Comparison of ENCODE assay signal across 8 cellular contexts in the genomic region with DNA sequence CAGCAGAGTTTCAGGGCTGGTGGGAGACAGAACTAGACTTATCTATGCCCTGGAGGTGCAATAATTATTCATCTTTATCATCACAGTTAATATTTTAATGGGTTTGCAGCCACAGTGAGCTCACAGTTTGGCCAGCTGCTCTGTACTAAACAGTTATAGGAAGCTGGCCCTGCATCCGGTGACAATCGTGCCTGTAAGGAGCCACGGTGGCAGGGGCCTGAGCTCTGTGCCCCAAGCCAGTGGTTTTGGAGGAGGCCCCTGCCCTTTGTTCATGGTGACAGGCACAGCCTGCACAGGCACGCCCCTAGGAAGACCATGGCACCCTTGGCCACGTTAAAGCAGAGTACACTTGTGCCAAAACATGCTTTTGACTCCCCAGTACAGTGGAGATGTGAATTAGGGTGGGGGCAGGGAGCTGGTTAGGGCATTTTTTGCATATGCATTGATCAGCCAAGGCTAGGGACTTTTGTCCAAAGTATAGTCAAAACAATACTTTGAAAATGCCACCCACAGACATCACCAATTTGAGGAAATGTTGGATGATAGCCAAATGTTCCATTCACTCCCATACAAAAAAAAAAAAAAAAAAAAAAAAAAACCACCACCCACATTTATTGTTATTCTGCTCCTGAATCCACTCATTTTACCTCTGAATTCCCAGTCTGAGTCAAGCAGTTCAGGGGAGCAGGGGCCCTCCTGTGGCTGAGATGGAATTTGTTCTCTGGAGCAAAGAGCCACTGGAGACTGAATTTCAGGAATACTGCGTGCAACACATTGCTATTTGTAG. TPM values are rescaled to one million over a fixed set of nuclear protein-coding genes. Genes with fewer than 3 reads are reported as not detected.
A peak's percentile ranks its signal among the peaks of the same experiment; 100 is the strongest.
DNase-seq lines count a peak whose midpoint lies in the region; ATAC-seq and TF ChIP-seq lines count a peak whose summit lies in the region.

No MANE protein-coding gene starts in this region.

- peak; percentile 63 for TF ChIP-seq RAD21 in HCT116 (IDR thresholded peaks at IDR 0.05; ENCODE audit: low read depth)

- DNase-seq in NCI-H1417 (lab: John Stamatoyannopoulos, UW) = peak in 2 of 3 experiments; percentile 18 to 63
- DNase-seq in NCI-H1417 treated with DMSO at 0.1 percent for 48 hours (lab: John Stamatoyannopoulos, UW) = no peak
- DNase-seq in HCT116 (ENCODE audit: low read depth, low spot score) = no peak
- DNase-seq in RWPE2 (ENCODE audit: low spot score) = no peak
- peak; percentile 71 for DNase-seq in endodermal cell
- peak; percentile 65 for DNase-seq in natural killer cell treated with Interleukin-12 subunit alpha and Interleukin-12 subunit beta and Interleukin-15 and Interleukin-18, amount 100 ng/mL, for 72 hours (ENCODE audit: low spot score)
- DNase-seq in pons (ENCODE audit: low spot score) = no peak
- no peak for DNase-seq in germinal center (ENCODE audit: low spot score)

- BruUV-seq in HCT116 (replicated peaks; lab: Mats Ljungman, UMichigan) = no TSS peak

- no peaks in the 10 kb centered on the region; the same call in 1 of the 2 replicates for H3K9me2 ChIP-seq in HCT116 (ENCODE audit: insufficient read depth)

- H3K9me3 Mint-ChIP-seq in endodermal cell = no peaks in the 10 kb centered on the region
- H3K9me3 Mint-ChIP-seq in natural killer cell treated with Interleukin-12 subunit alpha and Interleukin-12 subunit beta and Interleukin-15 and Interleukin-18, amount 100 ng/mL, for 72 hours = peaks cover 7% of the 10 kb centered on the region

- no peaks in the 10 kb centered on the region for H3K36me3 Mint-ChIP-seq in endodermal cell (ENCODE audit: low read depth)
- peaks cover 15% of the 10 kb centered on the region for H3K36me3 Mint-ChIP-seq in natural killer cell treated with Interleukin-12 subunit alpha and Interleukin-12 subunit beta and Interleukin-15 and Interleukin-18, amount 100 ng/mL, for 72 hours

- no peak overlapping the region for H2AFZ ChIP-seq in HCT116 (ENCODE audit: low read depth, low read length, poor library complexity, severe bottlenecking)

- H3K79me2 ChIP-seq in HCT116 (ENCODE audit: insufficient read depth, low read length) = no peaks in the 10 kb centered on the region

- no peak overlapping the region for H3K27ac ChIP-seq in HCT116 (ENCODE audit: low read depth, low read length)
- H3K27ac ChIP-seq in RWPE2 (ENCODE audit: poor library complexity, severe bottlenecking) = no peak overlapping the region
- no peak overlapping the region for H3K27ac ChIP-seq in endodermal cell (ENCODE audit: low read depth, low read length)

- H3K4me2 ChIP-seq in HCT116 (ENCODE audit: low read length) = no peak overlapping the region

- RAD21 ChIA-PET in HCT116 (lab: Charles Lee; ENCODE audit: low non-redundant PET in 1 of 2, low total read pairs in 2 of 2, uncharacterized antibody in 2 of 2, unreplicated experiment in 2 of 2) = interaction anchor here (1.2 to 1.6 kb wide), 1 partner anchor 227 kb away, joined by 4 read pairs; no protein-coding TSS in a partner anchor

- WGBS in endodermal cell (ENCODE audit: insufficient coverage in 1 of 2, insufficient read length in 1 of 2), 2 experiments = 64% methylated on average over 6 of the region's 6 CpGs; no CpG with 5 or more reads in 1 of the 2 experiments

- no peaks in the 10 kb centered on the region for H3K36me3 ChIP-seq in HCT116 (ENCODE audit: control insufficient read depth in 1 of 2, insufficient read depth in 2 of 2, low read length in 2 of 2)
- H3K36me3 ChIP-seq in RWPE2 (ENCODE audit: low read depth) = no peaks in the 10 kb centered on the region
- no peaks in the 10 kb centered on the region for H3K36me3 ChIP-seq in endodermal cell (ENCODE audit: control insufficient read depth, insufficient read depth, low read length)

- H3K27ac Mint-ChIP-seq in endodermal cell = no peak overlapping the region
- H3K27ac Mint-ChIP-seq in natural killer cell treated with Interleukin-12 subunit alpha and Interleukin-12 subunit beta and Interleukin-15 and Interleukin-18, amount 100 ng/mL, for 72 hours = peak overlapping the region; percentile 90 to 97

- peaks cover 0 to 12% of the 10 kb centered on the region in 2 experiments; a peak in 2 of 4 replicates for H3K4me1 ChIP-seq in HCT116 (ENCODE audit: control insufficient read depth in 1 of 2, insufficient read depth in 2 of 2, low read length in 2 of 2)
- no peaks in the 10 kb centered on the region for H3K4me1 ChIP-seq in RWPE2 (ENCODE audit: insufficient read depth, poor library complexity, severe bottlenecking)
- no peaks in the 10 kb centered on the region for H3K4me1 ChIP-seq in endodermal cell (ENCODE audit: control insufficient read depth, insufficient read depth, low read length)

- POLR2A ChIA-PET in HCT116 (lab: Charles Lee) = no interaction called here

- no peaks in the 10 kb centered on the region for H3K9me3 ChIP-seq in HCT116 (ENCODE audit: control insufficient read depth in 1 of 2, insufficient read depth in 1 of 2, low read depth in 1 of 2, low read length in 2 of 2)
- H3K9me3 ChIP-seq in RWPE2 (ENCODE audit: severe bottlenecking) = no peaks in the 10 kb centered on the region
- H3K9me3 ChIP-seq in endodermal cell (ENCODE audit: control insufficient read depth, low read length) = no peaks in the 10 kb centered on the region

- CTCF ChIA-PET in HCT116 (lab: Charles Lee) = interaction anchor here (0.8 to 1.6 kb wide), 3 partner anchors 13 to 226 kb away, joined by 3 to 9 read pairs (median 3); no protein-coding TSS in a partner anchor

- H3K9ac ChIP-seq in HCT116 (ENCODE audit: low read length) (no peak overlapping the region), endodermal cell (ENCODE audit: extremely low read depth, low read length, poor library complexity, severe bottlenecking) (no peak overlapping the region)

- H3K27me3 Mint-ChIP-seq in endodermal cell (ENCODE audit: insufficient read depth) = peaks cover 44% of the 10 kb centered on the region
- no peaks in the 10 kb centered on the region for H3K27me3 Mint-ChIP-seq in natural killer cell treated with Interleukin-12 subunit alpha and Interleukin-12 subunit beta and Interleukin-15 and Interleukin-18, amount 100 ng/mL, for 72 hours

- peaks cover 11% of the 10 kb centered on the region for H3K4me1 Mint-ChIP-seq in endodermal cell
- peaks cover 76 to 85% of the 10 kb centered on the region in 2 donors for H3K4me1 Mint-ChIP-seq in natural killer cell treated with Interleukin-12 subunit alpha and Interleukin-12 subunit beta and Interleukin-15 and Interleukin-18, amount 100 ng/mL, for 72 hours (ENCODE audit: low read depth in 2 of 2)

- H3K4me3 Mint-ChIP-seq in endodermal cell = no peak overlapping the region
- H3K4me3 Mint-ChIP-seq in natural killer cell treated with Interleukin-12 subunit alpha and Interleukin-12 subunit beta and Interleukin-15 and Interleukin-18, amount 100 ng/mL, for 72 hours = peak overlapping the region; percentile 91

- ATAC-seq in HCT116 = peak; percentile 36; the same call in 1 of the 2 replicates
- peak; percentile 49 for ATAC-seq in RWPE2 (ENCODE audit: low read depth)
- peak in 1 of 2 donors; percentile 15 for ATAC-seq in natural killer cell treated with Interleukin-12 subunit alpha and Interleukin-12 subunit beta and Interleukin-15 and Interleukin-18, amount 100 ng/mL, for 72 hours

- intact Hi-C loops in HCT116 (cut with micrococcal nuclease) = loop anchor here (1.0 kb wide), 1 partner anchor 227 kb away; no protein-coding TSS in a partner anchor

- H3K4me3 ChIP-seq in HCT116 (replicated peaks in 1 of 2; ENCODE audit: low read depth in 1 of 2, low read length in 2 of 2) = no peak overlapping the region
- no peak overlapping the region for H3K4me3 ChIP-seq in RWPE2 (ENCODE audit: severe bottlenecking)
- no peak overlapping the region for H3K4me3 ChIP-seq in endodermal cell (ENCODE audit: low read length)

- peaks cover 22% of the 10 kb centered on the region; the same call in 1 of the 2 replicates for H3K27me3 ChIP-seq in HCT116 (ENCODE audit: insufficient read depth, low read length)
- H3K27me3 ChIP-seq in RWPE2 (ENCODE audit: insufficient read depth, poor library complexity, severe bottlenecking) = no peaks in the 10 kb centered on the region
- peaks cover 48% of the 10 kb centered on the region for H3K27me3 ChIP-seq in endodermal cell (ENCODE audit: control insufficient read depth, insufficient read depth, low read length, poor library complexity, severe bottlenecking)

- TF ChIP-seq CTCF in HCT116 (IDR thresholded peaks at IDR 0.05 in 2 of 3, conservative IDR thresholded peaks at IDR 0.05 in 1 of 3; ENCODE audit: borderline replicate concordance in 1 of 3, insufficient read depth in 1 of 3, low read depth in 2 of 3, low read length in 2 of 3) (peak; percentile 36 to 39 (median 39); a peak in 4 of 6 replicates), RWPE2 (IDR thresholded peaks at IDR 0.05; ENCODE audit: poor library complexity, severe bottlenecking) (peak; percentile 62), endodermal cell (conservative IDR thresholded peaks at IDR 0.05) (peak; percentile 73)

- no peaks in the 10 kb centered on the region for H4K20me1 ChIP-seq in HCT116 (ENCODE audit: insufficient read depth)

- no peak for TF ChIP-seq POLR2A in HCT116 (IDR thresholded peaks at IDR 0.05; ENCODE audit: borderline replicate concordance, extremely low read depth, insufficient read depth, insufficient read length)

RNA-seq across cellular contexts. Expression of a gene that starts 3.4 kb away (rescaled TPM):
- total RNA-seq in HCT116 (2021; ENCODE audit: unreplicated experiment) (3.9 TPM), endodermal cell (1 to 10 TPM in 1 of 2 donors, under 1 TPM in 1; 0.80 to 1.1 TPM)
- 4.1 and 5.4 TPM in 2 replicates for polyA plus RNA-seq in HCT116 (2012)
- polyA plus RNA-seq in endodermal cell (2013, experiment 1 of 2) = 5.2 TPM
- polyA plus RNA-seq in endodermal cell (2013, experiment 2 of 2) = 7.0 TPM
- total RNA-seq in natural killer cell treated with Interleukin-12 subunit alpha and Interleukin-12 subunit beta and Interleukin-15 and Interleukin-18, amount 100 ng/mL, for 72 hours = 100 to 1,000 TPM; 194 to 201 TPM

Comparison
In these comparisons a context has a peak if more than half of its experiments do, and no peak if none do; other contexts are left out.
1. DNase-seq: peak in NCI-H1417 (2 of 3), endodermal cell (single experiment) and natural killer cell treated with Interleukin-12 subunit alpha and Interleukin-12 subunit beta and Interleukin-15 and Interleukin-18, amount 100 ng/mL, for 72 hours (single experiment); none in NCI-H1417 treated with DMSO at 0.1 percent for 48 hours (single experiment), HCT116 (single experiment), RWPE2 (single experiment), pons (single experiment) and germinal center (single experiment).
2. RNA of a gene that starts 3.4 kb away (total RNA-seq): 194 to 201 TPM in natural killer cell treated with Interleukin-12 subunit alpha and Interleukin-12 subunit beta and Interleukin-15 and Interleukin-18, amount 100 ng/mL, for 72 hours; 3.9 TPM in HCT116 (single experiment) and 0.80 to 1.1 TPM in endodermal cell; every median in the first group is over 10 times any median in the second.
3. Peak in every context shown above with its lines, with median percentiles within 50 percentile points of each other: CTCF ChIP-seq.